Comparison of ENCODE assay signal across 19 cellular contexts in genomic region chr18:75090336-75090735, GRCh38.
DNase-seq lines count a peak whose midpoint lies in the region; ATAC-seq and TF ChIP-seq lines count a peak whose summit lies in the region.
"Had no signal": no experiment of that assay in that cellular context is flagged by ENCODE, and none has a peak within 500 bp of the region (broad histone marks: within the 10 kb centered on the region; RNA-seq: fewer than 3 reads in every experiment).

No MANE protein-coding gene starts in this region.

- H3K27ac ChIP-seq in testis (no peak overlapping the region), brain microvascular endothelial cell (no peak overlapping the region)
- H3K27ac ChIP-seq: SJCRH30 had no signal

- WGBS in testis, 2 donors, result 71 to 82% methylated on average over 13 to 22 of the region's 22 CpGs

- H3K4me3 Mint-ChIP-seq in WTC11, result no peak overlapping the region
- H3K4me3 Mint-ChIP-seq: CD8-positive, alpha-beta memory T cell; IgD-negative memory B cell had no signal

- H3K9me3 Mint-ChIP-seq in WTC11, result peaks cover 14% of the 10 kb centered on the region

- POLR2A ChIA-PET in WTC11 (lab: Charles Lee), result no interaction called here

- no peaks in the 10 kb centered on the region for H3K4me1 ChIP-seq in testis
- H3K4me1 ChIP-seq: SJCRH30 had no signal

- peaks cover 9% of the 10 kb centered on the region for H3K36me3 Mint-ChIP-seq in WTC11

- H3K27me3 Mint-ChIP-seq in WTC11 (ENCODE audit: low read depth), result no peaks in the 10 kb centered on the region
- H3K27me3 Mint-ChIP-seq: CD8-positive, alpha-beta memory T cell; IgD-negative memory B cell had no signal

- CTCF ChIA-PET in WTC11 (lab: Charles Lee), result no interaction called here

- peak; percentile 58 for ATAC-seq in WTC11
- ATAC-seq in GM18867 (IDR thresholded peaks at IDR 0.05; ENCODE audit: unreplicated experiment), result no peak

- H3K4me1 Mint-ChIP-seq in WTC11, result peaks cover 13% of the 10 kb centered on the region
- H3K4me1 Mint-ChIP-seq: CD8-positive, alpha-beta memory T cell; IgD-negative memory B cell had no signal

- no peak for TF ChIP-seq CTCF in WTC11 (IDR thresholded peaks at IDR 0.05)
- no peak for TF ChIP-seq CTCF in testis (IDR thresholded peaks at IDR 0.05)
- no peak for TF ChIP-seq CTCF in brain microvascular endothelial cell (IDR thresholded peaks at IDR 0.05; ENCODE audit: low read depth, low read length, missing control alignments)

- H3K4me3 ChIP-seq in H7 (ENCODE audit: insufficient read depth, low read depth, low read length), result no peak overlapping the region
- peak overlapping the region; percentile 24 to 30 for H3K4me3 ChIP-seq in testis
- H3K4me3 ChIP-seq in brain microvascular endothelial cell (ENCODE audit: low read depth, low read length), result no peak overlapping the region
- H3K4me3 ChIP-seq: MG63, SJCRH30 had no signal

- H3K27ac Mint-ChIP-seq in WTC11, result no peak overlapping the region

- peak; percentile 68 for DNase-seq in H7
- DNase-seq in WTC11 (ENCODE audit: low spot score), result no peak
- DNase-seq in islet precursor cell, result peak; percentile 46
- peak; percentile 17 for DNase-seq in testis
- no peak for DNase-seq in brain microvascular endothelial cell
- DNase-seq in pons (ENCODE audit: low spot score), result no peak
- DNase-seq: ACHN; C1 segment of cervical spinal cord; CD8-positive, alpha-beta memory T cell; Kasumi-1; MG63; NCI-H1048; NCI-H1436 treated with DMSO at 0.1 percent for 48 hours; NCI-H2029; NCI-H2171; NCI-H526; SJCRH30 had no signal

- in situ Hi-C loops in brain microvascular endothelial cell (cut with HindIII; ENCODE audit: low pct_ligation_motif_present, low sequenced_read_pairs), result no loop called here

- TF ChIP-seq POLR2A in testis (IDR thresholded peaks at IDR 0.05), result no peak

- no peaks in the 10 kb centered on the region for H3K27me3 ChIP-seq in H7 (ENCODE audit: control insufficient read depth, insufficient read depth, low read length)
- no peaks in the 10 kb centered on the region for H3K27me3 ChIP-seq in testis
- H3K27me3 ChIP-seq in brain microvascular endothelial cell (replicated peaks), result no peaks in the 10 kb centered on the region
- H3K27me3 ChIP-seq: MG63, SJCRH30 had no signal

- no peaks in the 10 kb centered on the region for H3K36me3 ChIP-seq in H7 (replicated peaks; ENCODE audit: control insufficient read depth, insufficient read depth, low read length)
- H3K36me3 ChIP-seq in testis (ENCODE audit: low read depth, missing control alignments), result no peaks in the 10 kb centered on the region
- no peaks in the 10 kb centered on the region for H3K36me3 ChIP-seq in brain microvascular endothelial cell (replicated peaks)
- H3K36me3 ChIP-seq: MG63, SJCRH30 had no signal

- intact Hi-C loops in testis (cut with DNase I; ENCODE audit: low total_unique reads), result no loop called here

- H3K9me3 ChIP-seq in testis, result no peaks in the 10 kb centered on the region
- H3K9me3 ChIP-seq: MG63, SJCRH30 had no signal

TF ChIP-seq in WTC11, 78 proteins besides CTCF, POLR2A, EP300 and RAD21:
- no peak for TF ChIP-seq E2F1 (CRISPR knock-in tag; IDR thresholded peaks at IDR 0.05)
- TF ChIP-seq PRRX2 (CRISPR knock-in tag; IDR thresholded peaks at IDR 0.05), result no peak
- TF ChIP-seq AR (CRISPR knock-in tag; IDR thresholded peaks at IDR 0.05), result no peak
- no peak for TF ChIP-seq ZSCAN18 (CRISPR knock-in tag; IDR thresholded peaks at IDR 0.05)
- no peak for TF ChIP-seq FOXK1 (CRISPR knock-in tag; IDR thresholded peaks at IDR 0.05)
- no peak for TF ChIP-seq ETV6 (CRISPR knock-in tag; IDR thresholded peaks at IDR 0.05)
- no peak for TF ChIP-seq ZNF263 (CRISPR knock-in tag; IDR thresholded peaks at IDR 0.05; ENCODE audit: low read depth)

Comparison
In these comparisons a context has a peak if more than half of its experiments do, and no peak if none do; other contexts are left out.
1. DNase-seq: peak in H7 (single experiment), islet precursor cell (single experiment) and testis (single experiment); none in WTC11 (single experiment), brain microvascular endothelial cell (single experiment) and pons (single experiment).
2. H3K4me3 ChIP-seq: peak in testis (2 of 2); none in H7 (single experiment) and brain microvascular endothelial cell (single experiment).